16 cellular contexts compared by ENCODE assay signal in the genomic region with DNA sequence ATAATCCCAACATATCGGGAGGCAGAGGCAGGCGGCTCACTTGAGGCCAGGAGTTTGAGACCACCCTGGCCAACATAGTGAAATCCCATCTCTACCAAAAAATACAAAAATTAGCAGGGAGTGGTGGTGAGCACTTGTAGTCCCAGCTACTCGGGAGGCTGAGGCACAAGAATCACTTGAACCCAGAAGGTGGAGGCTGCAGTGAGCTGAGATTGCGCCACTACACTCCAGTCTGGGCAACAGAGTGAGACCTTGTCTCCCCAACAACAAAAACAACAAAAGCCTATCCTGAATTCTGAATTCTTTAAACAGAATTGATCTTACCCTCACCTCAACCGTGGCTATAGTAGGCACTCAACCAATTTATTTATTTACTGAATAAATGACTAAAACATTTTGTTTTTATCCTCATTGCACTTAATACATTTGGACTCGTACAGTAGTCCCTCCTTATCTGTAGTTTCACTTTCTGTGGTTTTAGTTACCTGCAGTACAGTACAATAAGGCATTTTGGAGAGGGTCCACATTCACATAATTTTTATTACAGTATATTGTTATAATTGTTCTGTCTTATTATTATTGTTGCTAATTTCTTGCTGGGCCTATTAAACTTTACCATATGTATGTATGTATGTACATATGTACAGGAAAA.
A peak's percentile ranks its signal among the peaks of the same experiment; 100 is the strongest.
DNase-seq lines count a peak whose midpoint lies in the region; ATAC-seq and TF ChIP-seq lines count a peak whose summit lies in the region.
"Had no signal": no experiment of that assay in that cellular context is flagged by ENCODE, and none has a peak within 500 bp of the region (broad histone marks: within the 10 kb centered on the region; RNA-seq: fewer than 3 reads in every experiment).

No MANE protein-coding gene starts in this region.

- H3K27ac ChIP-seq in right atrium auricular region, result peak overlapping the region; percentile 6 to 7
- H3K27ac ChIP-seq in gastrocnemius medialis, result peak overlapping the region in 3 of 4 donors; percentile 0 to 32 (median 29)
- H3K27ac ChIP-seq: BLaER1 treated with 17β-estradiol and CSF1 and Interleukin-3, amounts not matched to agents 10 nM and 100 nM had no signal

- H3K9me3 Mint-ChIP-seq in effector memory CD8-positive, alpha-beta T cell, result no peaks in the 10 kb centered on the region
- H3K9me3 Mint-ChIP-seq: CD4-positive, alpha-beta T cell; HFFc6 had no signal

- no peak for TF ChIP-seq POLR2A in gastrocnemius medialis (IDR thresholded peaks at IDR 0.05)

- H3K4me3 Mint-ChIP-seq in effector memory CD8-positive, alpha-beta T cell, result no peak overlapping the region
- H3K4me3 Mint-ChIP-seq: CD4-positive, alpha-beta T cell; HFFc6 had no signal

- peaks cover 5 to 18% of the 10 kb centered on the region in 2 donors for H3K27me3 Mint-ChIP-seq in effector memory CD8-positive, alpha-beta T cell
- H3K27me3 Mint-ChIP-seq: CD4-positive, alpha-beta T cell had no signal

- H3K4me3 ChIP-seq in right atrium auricular region (no peak overlapping the region), endocrine pancreas (ENCODE audit: control insufficient read depth, insufficient read depth, low read length) (peak overlapping the region; percentile 84), gastrocnemius medialis (no peak overlapping the region)
- H3K4me3 ChIP-seq: BLaER1 treated with 17β-estradiol and CSF1 and Interleukin-3, amounts not matched to agents 10 nM and 100 nM had no signal

- H3K36me3 ChIP-seq in right atrium auricular region (no peaks in the 10 kb centered on the region), endocrine pancreas (ENCODE audit: control insufficient read depth, insufficient read depth, low read length) (no peaks in the 10 kb centered on the region), gastrocnemius medialis (no peaks in the 10 kb centered on the region)

- no peak for ATAC-seq in Right ventricle myocardium superior (ENCODE audit: poor library complexity)
- ATAC-seq in gastrocnemius medialis, result no peak
- no peak for ATAC-seq in GM18858 (IDR thresholded peaks at IDR 0.05; ENCODE audit: unreplicated experiment)
- no peak for ATAC-seq in effector memory CD8-positive, alpha-beta T cell (replicated peaks)

- peaks cover 0 to 2% of the 10 kb centered on the region in 2 donors for H3K4me1 Mint-ChIP-seq in effector memory CD8-positive, alpha-beta T cell (ENCODE audit: low read depth in 2 of 2)

- H3K9me3 ChIP-seq in right atrium auricular region (no peaks in the 10 kb centered on the region), endocrine pancreas (ENCODE audit: control insufficient read depth, low read length) (no peaks in the 10 kb centered on the region), gastrocnemius medialis (no peaks in the 10 kb centered on the region)
- H3K9me3 ChIP-seq: BLaER1 treated with 17β-estradiol and CSF1 and Interleukin-3, amounts not matched to agents 10 nM and 100 nM had no signal

- H3K4me1 ChIP-seq in right atrium auricular region (no peaks in the 10 kb centered on the region), endocrine pancreas (ENCODE audit: control insufficient read depth, insufficient read depth, low read length) (peaks cover 18% of the 10 kb centered on the region), gastrocnemius medialis (peaks cover 32 to 33% of the 10 kb centered on the region in 2 donors)

- H3K27ac Mint-ChIP-seq in effector memory CD8-positive, alpha-beta T cell, result no peak overlapping the region
- H3K27ac Mint-ChIP-seq: CD4-positive, alpha-beta T cell; HFFc6 had no signal

- DNase-seq in right atrium auricular region (ENCODE audit: low spot score) (no peak), Right ventricle myocardium superior (no peak), gastrocnemius medialis (no peak), SKM-1 treated with dmso at 0.1 percent for 144 hours (lab: John Stamatoyannopoulos, UW; ENCODE audit: unreplicated experiment) (no peak)
- no peak for DNase-seq in effector memory CD8-positive, alpha-beta T cell
- DNase-seq: 8988T; ACHN; CD4-positive, alpha-beta T cell; DMS79; EL; HCEC 1CT; HFFc6; IMR-90 had no signal

- intact Hi-C loops in Right ventricle myocardium superior (cut with DNase I), result no loop called here
- intact Hi-C loops in gastrocnemius medialis (cut with DNase I; ENCODE audit: low total_unique reads), result no loop called here

- in situ Hi-C loops in gastrocnemius medialis (cut with MboI; ENCODE audit: low sequenced_read_pairs in 4 of 4), result no loop called here

- no peaks in the 10 kb centered on the region for H3K27me3 ChIP-seq in right atrium auricular region
- no peaks in the 10 kb centered on the region for H3K27me3 ChIP-seq in endocrine pancreas (ENCODE audit: control insufficient read depth, insufficient read depth, low read length)
- H3K27me3 ChIP-seq in gastrocnemius medialis, result no peaks in the 10 kb centered on the region
- H3K27me3 ChIP-seq: BLaER1 treated with 17β-estradiol and CSF1 and Interleukin-3, amounts not matched to agents 10 nM and 100 nM had no signal

- H3K9ac ChIP-seq in endocrine pancreas (ENCODE audit: control insufficient read depth, insufficient read depth, low read length), result peak overlapping the region; percentile 21
- H3K9ac ChIP-seq: BLaER1 treated with 17β-estradiol and CSF1 and Interleukin-3, amounts not matched to agents 10 nM and 100 nM had no signal

- H3K36me3 Mint-ChIP-seq in effector memory CD8-positive, alpha-beta T cell (ENCODE audit: insufficient read depth), result no peaks in the 10 kb centered on the region

- no peak for TF ChIP-seq CTCF in right atrium auricular region (IDR thresholded peaks at IDR 0.05)
- TF ChIP-seq CTCF in gastrocnemius medialis (IDR thresholded peaks at IDR 0.05 in 4 of 5, conservative IDR thresholded peaks at IDR 0.05 in 1 of 5), result no peak
